ENCODE assay signal across 8 cellular contexts in the genomic region with DNA sequence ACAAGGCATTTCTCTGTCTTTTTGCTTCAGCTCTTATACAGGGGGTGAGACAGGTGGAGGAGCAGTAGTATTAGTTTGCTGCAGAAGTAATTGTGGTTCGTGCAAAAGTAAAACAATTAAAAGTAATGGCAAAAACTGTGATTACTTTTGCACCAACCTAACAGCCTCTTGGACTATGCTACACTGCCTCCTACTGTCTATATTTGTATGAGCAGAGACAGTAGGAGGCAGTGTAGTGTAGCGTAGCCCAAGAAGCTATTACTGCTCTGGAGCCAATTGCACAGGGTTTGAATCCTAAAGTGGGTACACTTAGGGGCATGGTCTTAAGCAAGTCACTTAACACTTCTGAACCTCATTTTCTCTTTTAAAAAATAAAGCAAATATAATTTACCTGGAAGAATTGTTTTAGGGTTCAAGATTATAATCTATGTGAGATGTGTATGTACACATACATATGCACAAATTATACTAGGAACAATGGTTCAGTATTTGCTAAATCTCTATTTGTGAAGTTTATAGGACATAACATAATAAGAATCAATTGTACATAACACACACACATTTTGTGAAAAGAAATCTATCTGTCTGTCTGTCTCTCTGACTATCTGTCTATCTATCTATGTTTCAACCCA.
DNase-seq lines count a peak whose midpoint lies in the region; ATAC-seq, FAIRE-seq and TF ChIP-seq lines count a peak whose summit lies in the region.

No MANE protein-coding gene starts in this region.

- ATAC-seq in GM21515 (IDR thresholded peaks at IDR 0.05; ENCODE audit: unreplicated experiment), result peak; percentile 75
- no peak for ATAC-seq in K562
- no peak for ATAC-seq in naive thymus-derived CD4-positive, alpha-beta T cell

- no peaks in the 10 kb centered on the region for H3K27me3 ChIP-seq in AG04450 (ENCODE audit: control insufficient read depth, insufficient read depth, low read length)
- no peaks in the 10 kb centered on the region for H3K27me3 ChIP-seq in K562 (ENCODE audit: control insufficient read depth in 2 of 2, insufficient read depth in 2 of 2, low read length in 2 of 2)
- no peaks in the 10 kb centered on the region for H3K27me3 ChIP-seq in ascending aorta
- H3K27me3 ChIP-seq in naive thymus-derived CD4-positive, alpha-beta T cell (ENCODE audit: control insufficient read depth in 2 of 2, insufficient read depth in 2 of 2, low read length in 2 of 2), result no peaks in the 10 kb centered on the region

- no peak overlapping the region for H3K4me2 ChIP-seq in K562 (ENCODE audit: insufficient read depth, low read length)

- CTCF ChIA-PET in AG04450 (lab: Charles Lee) (interaction anchor here (1.0 to 1.2 kb wide), 4 partner anchors 14 to 755 kb away, joined by 3 to 7 read pairs (median 4); no protein-coding TSS in a partner anchor), K562 (lab: Yijun Ruan, JAX; ENCODE audit: low intra/inter-chr PET ratio) (no interaction called here)
- CTCF ChIA-PET in naive thymus-derived CD4-positive, alpha-beta T cell (lab: Charles Lee), result no interaction called here

- 3% methylated on average over 2 of the region's 2 CpGs for WGBS in K562 (ENCODE audit: insufficient coverage, low coverage, missing lambda C conversion rate)

- TF ChIP-seq CTCF in AG04450 (IDR thresholded peaks at IDR 0.05; ENCODE audit: low read depth, low read length) (peak; percentile 65), K562 (IDR thresholded peaks at IDR 0.05 in 2 of 3, conservative IDR thresholded peaks at IDR 0.05 in 1 of 3; ENCODE audit: insufficient read depth in 2 of 3, low read depth in 1 of 3, low read length in 3 of 3) (peak; percentile 15 to 46 (median 44); a peak in 4 of 6 replicates), progenitor cell of endocrine pancreas (IDR thresholded peaks at IDR 0.05; ENCODE audit: unreplicated experiment) (peak; percentile 68), ascending aorta (IDR thresholded peaks at IDR 0.05) (peak in 1 of 3 experiments; percentile 7)

- no peak for TF ChIP-seq POLR2A in K562 (conservative IDR thresholded peaks at IDR 0.05)

- POLR2A ChIA-PET in AG04450 (lab: Yijun Ruan, JAX), result no interaction called here
- POLR2A ChIA-PET in K562 (lab: Yijun Ruan, JAX), result no interaction called here
- POLR2A ChIA-PET in naive thymus-derived CD4-positive, alpha-beta T cell (lab: Charles Lee), result no interaction called here

- peaks cover 3% of the 10 kb centered on the region for H3K9me3 Mint-ChIP-seq in progenitor cell of endocrine pancreas (ENCODE audit: low read depth)
- H3K9me3 Mint-ChIP-seq in naive thymus-derived CD4-positive, alpha-beta T cell, result peaks cover 0 to 8% (median 0%) of the 10 kb centered on the region in 11 donors

- H3K36me3 Mint-ChIP-seq in progenitor cell of endocrine pancreas (ENCODE audit: insufficient read depth), result no peaks in the 10 kb centered on the region
- no peaks in the 10 kb centered on the region for H3K36me3 Mint-ChIP-seq in naive thymus-derived CD4-positive, alpha-beta T cell

- H3K9me3 ChIP-seq in AG04450 (ENCODE audit: control insufficient read depth, insufficient read depth, low read length) (no peaks in the 10 kb centered on the region), K562 (replicated peaks; ENCODE audit: control insufficient read depth, insufficient read depth, low read depth, low read length) (peaks cover 1% of the 10 kb centered on the region; the same call in 1 of the 2 replicates), ascending aorta (no peaks in the 10 kb centered on the region)
- no peaks in the 10 kb centered on the region for H3K9me3 ChIP-seq in naive thymus-derived CD4-positive, alpha-beta T cell (ENCODE audit: control insufficient read depth in 2 of 3, low read length in 3 of 3)

- DNase-seq in AG04450 (ENCODE audit: low read depth, low spot score), result no peak
- DNase-seq in KBM-7, result peak; percentile 47
- DNase-seq in K562 (ENCODE audit: extremely low read depth in 1 of 4, low spot score in 3 of 4), result no peak
- DNase-seq in progenitor cell of endocrine pancreas (ENCODE audit: low spot score, unreplicated experiment), result no peak
- DNase-seq in T-helper 9 cell, result no peak
- no peak for DNase-seq in ascending aorta (ENCODE audit: low spot score in 2 of 2)
- no peak for DNase-seq in naive thymus-derived CD4-positive, alpha-beta T cell

- no peak for TF ChIP-seq EP300 in K562 (IDR thresholded peaks at IDR 0.05; ENCODE audit: low read length)

- no peaks in the 10 kb centered on the region for H3K9me1 ChIP-seq in K562 (ENCODE audit: control insufficient read depth, insufficient read depth, low read length)

- no peaks in the 10 kb centered on the region for H4K20me1 ChIP-seq in K562 (replicated peaks; ENCODE audit: control insufficient read depth, insufficient read depth, low read length)

- no peak overlapping the region for H3K27ac Mint-ChIP-seq in progenitor cell of endocrine pancreas
- H3K27ac Mint-ChIP-seq in naive thymus-derived CD4-positive, alpha-beta T cell, result no peak overlapping the region

- H3K36me3 ChIP-seq in K562 (ENCODE audit: control insufficient read depth, insufficient read depth, low read length) (no peaks in the 10 kb centered on the region), ascending aorta (no peaks in the 10 kb centered on the region)
- H3K36me3 ChIP-seq in naive thymus-derived CD4-positive, alpha-beta T cell (ENCODE audit: control insufficient read depth in 2 of 3, insufficient read depth in 3 of 3, low read length in 3 of 3), result no peaks in the 10 kb centered on the region

- in situ Hi-C loops in KBM-7 (cut with MboI; ENCODE audit: low pct_unique_long_range_greater_than_20kb, low sequenced_read_pairs), result no loop called here
- in situ Hi-C loops in K562 (cut with MboI), result no loop called here

- H3K27ac ChIP-seq in AG04450 (ENCODE audit: low read depth, low read length), result no peak overlapping the region
- H3K27ac ChIP-seq in K562 (ENCODE audit: extremely low read depth, low read depth, low read length), result no peak overlapping the region
- no peak overlapping the region for H3K27ac ChIP-seq in ascending aorta
- H3K27ac ChIP-seq in naive thymus-derived CD4-positive, alpha-beta T cell (ENCODE audit: low read depth, low read length), result no peak overlapping the region

- no peak overlapping the region for H3K4me3 Mint-ChIP-seq in progenitor cell of endocrine pancreas (ENCODE audit: low read depth)
- no peak overlapping the region for H3K4me3 Mint-ChIP-seq in naive thymus-derived CD4-positive, alpha-beta T cell

- no peak overlapping the region for H3K9ac ChIP-seq in K562 (ENCODE audit: insufficient read depth in 1 of 2, low read depth in 2 of 2, low read length in 2 of 2)

- peaks cover under 1% of the 10 kb centered on the region for H3K4me1 Mint-ChIP-seq in progenitor cell of endocrine pancreas (ENCODE audit: low read depth)
- no peaks in the 10 kb centered on the region for H3K4me1 Mint-ChIP-seq in naive thymus-derived CD4-positive, alpha-beta T cell

- intact Hi-C loops in K562 (cut with micrococcal nuclease), result no loop called here
- intact Hi-C loops in ascending aorta (cut with DNase I), result no loop called here
- intact Hi-C loops in naive thymus-derived CD4-positive, alpha-beta T cell (cut with micrococcal nuclease), result no loop called here

- H3K79me2 ChIP-seq in K562 (ENCODE audit: control insufficient read depth, insufficient read depth, low read length), result no peaks in the 10 kb centered on the region

- TF ChIP-seq RAD21 in K562 (CRISPR knock-in tag; conservative IDR thresholded peaks at IDR 0.05 in 1 of 2, IDR thresholded peaks at IDR 0.05 in 1 of 2), result 0 out of 4 replicates have a peak, but pooled peaks of 1 of the 2 experiments have one; percentile 28

- no peak for FAIRE-seq in K562 (lab: Jason Lieb, UNC)

- BruUV-seq in K562 (replicated peaks; lab: Mats Ljungman, UMichigan), result no TSS peak

- no peak overlapping the region for H3K4me3 ChIP-seq in AG04450 (ENCODE audit: low read depth, low read length)
- no peak overlapping the region for H3K4me3 ChIP-seq in K562
- H3K4me3 ChIP-seq in ascending aorta, result no peak overlapping the region
- no peak overlapping the region for H3K4me3 ChIP-seq in naive thymus-derived CD4-positive, alpha-beta T cell (ENCODE audit: low read length)

- H3K4me1 ChIP-seq in K562 (replicated peaks in 1 of 2; ENCODE audit: control insufficient read depth in 2 of 2, insufficient read depth in 2 of 2, low read length in 2 of 2), result no peaks in the 10 kb centered on the region
- no peaks in the 10 kb centered on the region for H3K4me1 ChIP-seq in ascending aorta
- H3K4me1 ChIP-seq in naive thymus-derived CD4-positive, alpha-beta T cell (ENCODE audit: control insufficient read depth in 2 of 2, insufficient read depth in 2 of 2, low read length in 2 of 2), result no peaks in the 10 kb centered on the region

- no peak overlapping the region for H2AFZ ChIP-seq in K562 (ENCODE audit: low read depth, low read length)

- H3K27me3 Mint-ChIP-seq in progenitor cell of endocrine pancreas, result peaks cover 6% of the 10 kb centered on the region
- no peaks in the 10 kb centered on the region for H3K27me3 Mint-ChIP-seq in naive thymus-derived CD4-positive, alpha-beta T cell

TF ChIP-seq in K562, 482 proteins besides CTCF, POLR2A, EP300 and RAD21 (continues in another document):
- no peak for TF ChIP-seq SRSF1 (IDR thresholded peaks at IDR 0.05; ENCODE audit: low read depth, low read length)
- TF ChIP-seq, protein P1, sequence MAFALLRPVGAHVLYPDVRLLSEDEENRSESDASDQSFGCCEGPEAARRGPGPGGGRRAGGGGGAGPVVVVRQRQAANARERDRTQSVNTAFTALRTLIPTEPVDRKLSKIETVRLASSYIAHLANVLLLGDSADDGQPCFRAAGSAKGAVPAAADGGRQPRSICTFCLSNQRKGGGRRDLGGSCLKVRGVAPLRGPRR (CRISPR knock-in tag; IDR thresholded peaks at IDR 0.05), result no peak
- TF ChIP-seq, protein P2, sequence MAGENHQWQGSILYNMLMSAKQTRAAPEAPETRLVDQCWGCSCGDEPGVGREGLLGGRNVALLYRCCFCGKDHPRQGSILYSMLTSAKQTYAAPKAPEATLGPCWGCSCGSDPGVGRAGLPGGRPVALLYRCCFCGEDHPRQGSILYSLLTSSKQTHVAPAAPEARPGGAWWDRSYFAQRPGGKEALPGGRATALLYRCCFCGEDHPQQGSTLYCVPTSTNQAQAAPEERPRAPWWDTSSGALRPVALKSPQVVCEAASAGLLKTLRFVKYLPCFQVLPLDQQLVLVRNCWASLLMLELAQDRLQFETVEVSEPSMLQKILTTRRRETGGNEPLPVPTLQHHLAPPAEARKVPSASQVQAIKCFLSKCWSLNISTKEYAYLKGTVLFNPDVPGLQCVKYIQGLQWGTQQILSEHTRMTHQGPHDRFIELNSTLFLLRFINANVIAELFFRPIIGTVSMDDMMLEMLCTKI (IDR thresholded peaks at IDR 0.05; ENCODE audit: partially characterized antibody), result no peak
- no peak for TF ChIP-seq TAF7 (tag; IDR thresholded peaks at IDR 0.05)
